8 cellular contexts compared by ENCODE assay signal in genomic region chr20:37534401-37535157, GRCh38. TPM values are rescaled to one million over a fixed set of nuclear protein-coding genes. Genes with fewer than 3 reads are reported as not detected.
DNase-seq lines count a peak whose midpoint lies in the region; ATAC-seq, FAIRE-seq and TF ChIP-seq lines count a peak whose summit lies in the region.

No MANE protein-coding gene starts in this region.

- CTCF ChIA-PET in endothelial cell of umbilical vein (lab: Charles Lee): interaction anchor here (0.5 to 6.8 kb wide), 19 partner anchors 9 to 585 kb away, joined by 3 to 104 read pairs (median 4); partner anchors contain the start of genes MROH8 and RPN2

- no peaks in the 10 kb centered on the region for H3K27me3 Mint-ChIP-seq in type B pancreatic cell

- no peak for TF ChIP-seq POLR2A in endothelial cell of umbilical vein (IDR thresholded peaks at IDR 0.05; ENCODE audit: low read depth, low read length)

- no peak overlapping the region for H3K4me2 ChIP-seq in endothelial cell of umbilical vein (ENCODE audit: insufficient read depth, low read length)

- no peak overlapping the region for H3K9ac ChIP-seq in endothelial cell of umbilical vein (replicated peaks; ENCODE audit: extremely low read depth, insufficient read depth, low read length)

- H3K36me3 Mint-ChIP-seq in type B pancreatic cell: no peaks in the 10 kb centered on the region

- no peaks in the 10 kb centered on the region for H3K27me3 ChIP-seq in endothelial cell of umbilical vein (ENCODE audit: control insufficient read depth in 2 of 2, insufficient read depth in 2 of 2, low read length in 2 of 2)

- peak overlapping the region; percentile 81 for H3K27ac Mint-ChIP-seq in type B pancreatic cell

- POLR2A ChIA-PET in endothelial cell of umbilical vein (lab: Charles Lee): no interaction called here

- peak; percentile 84 for FAIRE-seq in endothelial cell of umbilical vein (lab: Jason Lieb, UNC)

- no peaks in the 10 kb centered on the region for H4K20me1 ChIP-seq in endothelial cell of umbilical vein (replicated peaks; ENCODE audit: control insufficient read depth, extremely low read depth, insufficient read depth, low read length)

- H3K4me3 Mint-ChIP-seq in type B pancreatic cell: peak overlapping the region; percentile 24

- in situ Hi-C loops in Caki2 (cut with HindIII; ENCODE audit: low pct_unique_long_range_greater_than_20kb, low sequenced_read_pairs): no loop called here

- intact Hi-C loops in endothelial cell of umbilical vein (cut with micrococcal nuclease): loop anchor here (1.0 to 5.0 kb wide), 5 partner anchors 127 to 339 kb away; no protein-coding TSS in a partner anchor

- H3K4me1 ChIP-seq in endothelial cell of umbilical vein (ENCODE audit: control insufficient read depth, extremely low read depth, insufficient read depth, low read length): peaks cover 15% of the 10 kb centered on the region

- H3K27ac ChIP-seq in endothelial cell of umbilical vein (ENCODE audit: insufficient read depth, low read depth, low read length): no peak overlapping the region

- dilution Hi-C loops in endothelial cell of umbilical vein (cut with MboI; ENCODE audit: extremely low pct_ligation_motif_present, low sequenced_read_pairs): no loop called here

- TF ChIP-seq CTCF in endothelial cell of umbilical vein (IDR thresholded peaks at IDR 0.05; ENCODE audit: extremely low read depth in 1 of 2, insufficient read depth in 1 of 2, low read depth in 1 of 2, low read length in 2 of 2) (peak; percentile 66 to 77), type B pancreatic cell (conservative IDR thresholded peaks at IDR 0.05) (peak; percentile 95)

- H3K36me3 ChIP-seq in endothelial cell of umbilical vein (ENCODE audit: control insufficient read depth in 2 of 2, extremely low read depth in 1 of 2, insufficient read depth in 2 of 2, low read length in 2 of 2): no peaks in the 10 kb centered on the region

- peak; percentile 67 for ATAC-seq in GM19463 (IDR thresholded peaks at IDR 0.05; ENCODE audit: unreplicated experiment)
- ATAC-seq in HG03565 (IDR thresholded peaks at IDR 0.05; ENCODE audit: unreplicated experiment): peak; percentile 92
- peak; percentile 100 for ATAC-seq in activated CD4-positive, CD25-positive, alpha-beta regulatory T cell treated with anti-CD3 and anti-CD28 coated beads, Interleukin-2, amount 50 U/mL, for 24 hours

- no TSS peak for BruUV-seq in endothelial cell of umbilical vein (replicated peaks; lab: Mats Ljungman, UMichigan)

- no peaks in the 10 kb centered on the region for H3K9me3 ChIP-seq in endothelial cell of umbilical vein (replicated peaks; ENCODE audit: control insufficient read depth, insufficient read depth, low read length)

- H3K9me3 Mint-ChIP-seq in type B pancreatic cell: no peaks in the 10 kb centered on the region

- H3K4me3 ChIP-seq in endothelial cell of umbilical vein (replicated peaks in 1 of 3; ENCODE audit: insufficient read depth in 1 of 3, low read depth in 1 of 3, low read length in 3 of 3): no peak overlapping the region

- peaks cover 6% of the 10 kb centered on the region for H3K4me1 Mint-ChIP-seq in type B pancreatic cell (ENCODE audit: unreplicated experiment)

- DNase-seq in Caki2 (ENCODE audit: low read depth) (peak; percentile 73), NCI-H510A treated with DMSO at 0.1 percent for 48 hours (lab: John Stamatoyannopoulos, UW) (peak; percentile 90), endothelial cell of umbilical vein (ENCODE audit: low read depth, low spot score) (peak; percentile 95), midbrain (lab: John Stamatoyannopoulos, UW) (peak; percentile 86), type B pancreatic cell (ENCODE audit: extremely low spot score, unreplicated experiment) (peak; percentile 64)

- no peaks in the 10 kb centered on the region for H3K9me1 ChIP-seq in endothelial cell of umbilical vein (replicated peaks; ENCODE audit: control insufficient read depth, extremely low read depth, insufficient read depth, low read length)

- no peaks in the 10 kb centered on the region for H3K79me2 ChIP-seq in endothelial cell of umbilical vein (ENCODE audit: control insufficient read depth, insufficient read depth, low read length)

- H2AFZ ChIP-seq in endothelial cell of umbilical vein (ENCODE audit: low read depth, low read length): peak overlapping the region; percentile 38

TF ChIP-seq in endothelial cell of umbilical vein, 7 proteins besides CTCF, POLR2A, EP300 and RAD21:
- TF ChIP-seq FOS (IDR thresholded peaks at IDR 0.05; ENCODE audit: borderline replicate concordance, insufficient read depth, low read length) (no peak), MYC (IDR thresholded peaks at IDR 0.05; ENCODE audit: low read depth, low read length) (no peak), MAX (IDR thresholded peaks at IDR 0.05; ENCODE audit: insufficient read depth, insufficient read length) (no peak), POLR2AphosphoS5 (IDR thresholded peaks at IDR 0.05; ENCODE audit: insufficient read depth, low read depth, low read length) (no peak), GATA2 (IDR thresholded peaks at IDR 0.05; ENCODE audit: insufficient read depth, insufficient read length, low read depth, low read length) (no peak), JUN (IDR thresholded peaks at IDR 0.05; ENCODE audit: borderline replicate concordance, insufficient read depth, insufficient read length, low read depth) (no peak), EZH2 (IDR thresholded peaks at IDR 0.05; ENCODE audit: borderline replicate concordance, low read depth, low read length, severe bottlenecking) (no peak)

RNA-seq across cellular contexts. Expression of gene BLCAP, which starts 6.9 kb away (rescaled TPM):
- total RNA-seq in Caki2 (2014; rRNA removed; shearing (Covaris generic); ENCODE audit: low replicate concordance): 21.7 and 28.3 TPM in 2 replicates
- total RNA-seq in endothelial cell of umbilical vein (74.1 and 90.3 TPM in 2 replicates), type B pancreatic cell (ENCODE audit: low replicate concordance) (75.7 and 79.7 TPM in 2 replicates)
- polyA plus RNA-seq in endothelial cell of umbilical vein: 178 and 196 TPM in 2 replicates
- 107 and 117 TPM in 2 replicates for polyA plus RNA-seq in endothelial cell of umbilical vein (2011; cell fraction: cytosol; rRNA removed)
- 144 and 154 TPM in 2 replicates for polyA plus RNA-seq in endothelial cell of umbilical vein (2011; cell fraction: nucleus; rRNA removed)
- 93.2 and 96.6 TPM in 2 replicates for polyA plus RNA-seq in endothelial cell of umbilical vein (2012)
- 213 and 238 TPM in 2 replicates for polyA minus RNA-seq in endothelial cell of umbilical vein
- polyA minus RNA-seq in endothelial cell of umbilical vein (2011; cell fraction: cytosol; rRNA and poly(A)+ RNA removed): 40.9 TPM
- polyA minus RNA-seq in endothelial cell of umbilical vein (2011; cell fraction: nucleus; rRNA and poly(A)+ RNA removed): 93.9 and 96.3 TPM in 2 replicates

RNA-seq across cellular contexts. Expression of gene NNAT, which starts 13.5 kb away (rescaled TPM):
- total RNA-seq in Caki2 (2014; rRNA removed; shearing (Covaris generic); ENCODE audit: low replicate concordance): not detected in 2 replicates
- total RNA-seq in endothelial cell of umbilical vein: 2.3 and 10.7 TPM in 2 replicates
- 32.9 and 37.7 TPM in 2 replicates for polyA plus RNA-seq in endothelial cell of umbilical vein
- polyA plus RNA-seq in endothelial cell of umbilical vein (2011; cell fraction: cytosol; rRNA removed): 23.3 and 27.9 TPM in 2 replicates
- polyA plus RNA-seq in endothelial cell of umbilical vein (2011; cell fraction: nucleus; rRNA removed): 8.7 and 10.4 TPM in 2 replicates
- polyA plus RNA-seq in endothelial cell of umbilical vein (2012): 20.5 and 40.1 TPM in 2 replicates
- polyA minus RNA-seq in endothelial cell of umbilical vein: 10.0 and 14.6 TPM in 2 replicates
- not detected for polyA minus RNA-seq in endothelial cell of umbilical vein (2011; cell fraction: cytosol; rRNA and poly(A)+ RNA removed)
- 1.0 and 2.0 TPM in 2 replicates for polyA minus RNA-seq in endothelial cell of umbilical vein (2011; cell fraction: nucleus; rRNA and poly(A)+ RNA removed)
- 19.2 and 114 TPM in 2 replicates for total RNA-seq in type B pancreatic cell (ENCODE audit: low replicate concordance)
